In genomic region chr12:75489613-75490210, GRCh38 we compare ENCODE assay signal across 7 cellular contexts. TPM values are rescaled to one million over a fixed set of nuclear protein-coding genes. Genes with fewer than 3 reads are reported as not detected.
A peak's percentile ranks its signal among the peaks of the same experiment; 100 is the strongest.
DNase-seq lines count a peak whose midpoint lies in the region; ATAC-seq and TF ChIP-seq lines count a peak whose summit lies in the region.

No MANE protein-coding gene starts in this region.

- in situ Hi-C loops in gastrocnemius medialis (cut with MboI; ENCODE audit: low sequenced_read_pairs in 4 of 4): no loop called here

- TF ChIP-seq CTCF in Peyer's patch (IDR thresholded peaks at IDR 0.05) (no peak), gastrocnemius medialis (IDR thresholded peaks at IDR 0.05 in 4 of 5, conservative IDR thresholded peaks at IDR 0.05 in 1 of 5) (no peak)

- H3K36me3 ChIP-seq in Peyer's patch (no peaks in the 10 kb centered on the region), gastrocnemius medialis (peaks cover 2 to 10% of the 10 kb centered on the region in 2 donors)

- peak overlapping the region; percentile 13 for H3K27ac Mint-ChIP-seq in activated naive CD8-positive, alpha-beta T cell

- H3K36me3 Mint-ChIP-seq in activated naive CD8-positive, alpha-beta T cell: no peaks in the 10 kb centered on the region

- H3K9me3 Mint-ChIP-seq in activated naive CD8-positive, alpha-beta T cell (ENCODE audit: low read depth): no peaks in the 10 kb centered on the region

- no peaks in the 10 kb centered on the region for H3K9me3 ChIP-seq in Peyer's patch
- no peaks in the 10 kb centered on the region for H3K9me3 ChIP-seq in gastrocnemius medialis

- H3K27me3 ChIP-seq in Peyer's patch (no peaks in the 10 kb centered on the region), gastrocnemius medialis (no peaks in the 10 kb centered on the region)

- no peaks in the 10 kb centered on the region for H3K4me1 ChIP-seq in Peyer's patch
- H3K4me1 ChIP-seq in gastrocnemius medialis: no peaks in the 10 kb centered on the region

- no peaks in the 10 kb centered on the region for H3K27me3 Mint-ChIP-seq in activated naive CD8-positive, alpha-beta T cell

- no peak overlapping the region for H3K27ac ChIP-seq in Peyer's patch
- H3K27ac ChIP-seq in gastrocnemius medialis: no peak overlapping the region

- no peak for TF ChIP-seq POLR2A in Peyer's patch (IDR thresholded peaks at IDR 0.05)
- no peak for TF ChIP-seq POLR2A in gastrocnemius medialis (IDR thresholded peaks at IDR 0.05)

- peak; percentile 32 for DNase-seq in skeletal muscle cell (ENCODE audit: low read depth)
- DNase-seq in Peyer's patch: no peak
- no peak for DNase-seq in gastrocnemius medialis

- peak overlapping the region; percentile 36 for H3K4me3 Mint-ChIP-seq in activated naive CD8-positive, alpha-beta T cell

- intact Hi-C loops in gastrocnemius medialis (cut with DNase I; ENCODE audit: low total_unique reads): no loop called here

- peak; percentile 56 for ATAC-seq in GM19397 (IDR thresholded peaks at IDR 0.05; ENCODE audit: unreplicated experiment)
- ATAC-seq in HG03432 (IDR thresholded peaks at IDR 0.05; ENCODE audit: unreplicated experiment): peak; percentile 60
- ATAC-seq in HG03135 (IDR thresholded peaks at IDR 0.05; ENCODE audit: unreplicated experiment): no peak
- ATAC-seq in gastrocnemius medialis: no peak

- H3K4me3 ChIP-seq in skeletal muscle cell (ENCODE audit: low read depth, low read length): no peak overlapping the region
- H3K4me3 ChIP-seq in Peyer's patch: no peak overlapping the region
- no peak overlapping the region for H3K4me3 ChIP-seq in gastrocnemius medialis

- H3K4me1 Mint-ChIP-seq in activated naive CD8-positive, alpha-beta T cell (ENCODE audit: low read depth): peaks cover 52% of the 10 kb centered on the region

RNA-seq across cellular contexts. Expression of gene GLIPR1, which starts 9.2 kb away (rescaled TPM):
- total RNA-seq in Peyer's patch (10 to 100 TPM in 2 of 4 donors, 1 to 10 TPM in 2; 1.4 to 47.0 (median 7.2) TPM), gastrocnemius medialis (1 to 10 TPM; 1.1 to 5.6 (median 2.8) TPM)

RNA-seq across cellular contexts. Expression of gene KRR1, which starts 21.7 kb away (rescaled TPM):
- total RNA-seq in Peyer's patch (10 to 100 TPM; 11.5 to 37.1 (median 24.7) TPM), gastrocnemius medialis (10 to 100 TPM; 26.8 to 43.1 (median 34.8) TPM)

Comparison
In these comparisons a context has a peak if more than half of its experiments do, and no peak if none do; other contexts are left out.
1. ATAC-seq: peak in GM19397 (single experiment) and HG03432 (single experiment); none in HG03135 (single experiment) and gastrocnemius medialis (0 of 2).